1 cellular context compared by ENCODE assay signal in genomic region chr7:140284062-140284461, GRCh38.
TF ChIP-seq lines count a peak whose summit lies in the region.

No MANE protein-coding gene starts in this region.

TF ChIP-seq in HepG2, 621 proteins besides CTCF, POLR2A, EP300 and RAD21 (continued from another document):
- TF ChIP-seq, protein P1, sequence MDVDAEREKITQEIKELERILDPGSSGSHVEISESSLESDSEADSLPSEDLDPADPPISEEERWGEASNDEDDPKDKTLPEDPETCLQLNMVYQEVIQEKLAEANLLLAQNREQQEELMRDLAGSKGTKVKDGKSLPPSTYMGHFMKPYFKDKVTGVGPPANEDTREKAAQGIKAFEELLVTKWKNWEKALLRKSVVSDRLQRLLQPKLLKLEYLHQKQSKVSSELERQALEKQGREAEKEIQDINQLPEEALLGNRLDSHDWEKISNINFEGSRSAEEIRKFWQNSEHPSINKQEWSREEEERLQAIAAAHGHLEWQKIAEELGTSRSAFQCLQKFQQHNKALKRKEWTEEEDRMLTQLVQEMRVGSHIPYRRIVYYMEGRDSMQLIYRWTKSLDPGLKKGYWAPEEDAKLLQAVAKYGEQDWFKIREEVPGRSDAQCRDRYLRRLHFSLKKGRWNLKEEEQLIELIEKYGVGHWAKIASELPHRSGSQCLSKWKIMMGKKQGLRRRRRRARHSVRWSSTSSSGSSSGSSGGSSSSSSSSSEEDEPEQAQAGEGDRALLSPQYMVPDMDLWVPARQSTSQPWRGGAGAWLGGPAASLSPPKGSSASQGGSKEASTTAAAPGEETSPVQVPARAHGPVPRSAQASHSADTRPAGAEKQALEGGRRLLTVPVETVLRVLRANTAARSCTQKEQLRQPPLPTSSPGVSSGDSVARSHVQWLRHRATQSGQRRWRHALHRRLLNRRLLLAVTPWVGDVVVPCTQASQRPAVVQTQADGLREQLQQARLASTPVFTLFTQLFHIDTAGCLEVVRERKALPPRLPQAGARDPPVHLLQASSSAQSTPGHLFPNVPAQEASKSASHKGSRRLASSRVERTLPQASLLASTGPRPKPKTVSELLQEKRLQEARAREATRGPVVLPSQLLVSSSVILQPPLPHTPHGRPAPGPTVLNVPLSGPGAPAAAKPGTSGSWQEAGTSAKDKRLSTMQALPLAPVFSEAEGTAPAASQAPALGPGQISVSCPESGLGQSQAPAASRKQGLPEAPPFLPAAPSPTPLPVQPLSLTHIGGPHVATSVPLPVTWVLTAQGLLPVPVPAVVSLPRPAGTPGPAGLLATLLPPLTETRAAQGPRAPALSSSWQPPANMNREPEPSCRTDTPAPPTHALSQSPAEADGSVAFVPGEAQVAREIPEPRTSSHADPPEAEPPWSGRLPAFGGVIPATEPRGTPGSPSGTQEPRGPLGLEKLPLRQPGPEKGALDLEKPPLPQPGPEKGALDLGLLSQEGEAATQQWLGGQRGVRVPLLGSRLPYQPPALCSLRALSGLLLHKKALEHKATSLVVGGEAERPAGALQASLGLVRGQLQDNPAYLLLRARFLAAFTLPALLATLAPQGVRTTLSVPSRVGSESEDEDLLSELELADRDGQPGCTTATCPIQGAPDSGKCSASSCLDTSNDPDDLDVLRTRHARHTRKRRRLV (CRISPR knock-in tag; IDR thresholded peaks at IDR 0.05), result no peak
- TF ChIP-seq SPEN (CRISPR knock-in tag; IDR thresholded peaks at IDR 0.05; ENCODE audit: low read depth), result no peak
- no peak for TF ChIP-seq PAX8 (CRISPR knock-in tag; IDR thresholded peaks at IDR 0.05; ENCODE audit: borderline replicate concordance)
- TF ChIP-seq ZNF891 (CRISPR knock-in tag; IDR thresholded peaks at IDR 0.05), result no peak
- TF ChIP-seq NKX3-1 (CRISPR knock-in tag; IDR thresholded peaks at IDR 0.05), result no peak
- TF ChIP-seq ZNF720 (CRISPR knock-in tag; IDR thresholded peaks at IDR 0.05), result no peak
- TF ChIP-seq ZNF280B (CRISPR knock-in tag; IDR thresholded peaks at IDR 0.05; ENCODE audit: borderline replicate concordance), result no peak
- peak; percentile 99 for TF ChIP-seq ZNF331 (CRISPR knock-in tag; IDR thresholded peaks at IDR 0.05)
- TF ChIP-seq YEATS4 (CRISPR knock-in tag; IDR thresholded peaks at IDR 0.05; ENCODE audit: borderline replicate concordance), result no peak
- no peak for TF ChIP-seq PAXIP1 (CRISPR knock-in tag; conservative IDR thresholded peaks at IDR 0.05)
